9 cellular contexts compared by ENCODE assay signal in genomic region chr3:125051205-125051604, GRCh38. TPM values are rescaled to one million over a fixed set of nuclear protein-coding genes. Genes with fewer than 3 reads are reported as not detected.
A peak's percentile ranks its signal among the peaks of the same experiment; 100 is the strongest.
DNase-seq lines count a peak whose midpoint lies in the region; ATAC-seq and TF ChIP-seq lines count a peak whose summit lies in the region.
"Had no signal": no experiment of that assay in that cellular context is flagged by ENCODE, and none has a peak within 500 bp of the region (broad histone marks: within the 10 kb centered on the region; RNA-seq: fewer than 3 reads in every experiment).

No MANE protein-coding gene starts in this region.

- H3K9ac ChIP-seq in Loucy (ENCODE audit: low read depth, low read length, poor library complexity, severe bottlenecking) = peak overlapping the region; percentile 20

- POLR2A ChIA-PET in BJ (lab: Charles Lee) = no interaction called here

- H3K9me2 ChIP-seq in Loucy (replicated peaks; ENCODE audit: low read depth, low read length) = no peaks in the 10 kb centered on the region

- H3K27ac ChIP-seq in effector memory CD4-positive, alpha-beta T cell (ENCODE audit: insufficient read depth, low read length, poor library complexity, severe bottlenecking) = peak overlapping the region; percentile 78
- H3K27ac ChIP-seq in ovary = peak overlapping the region in 1 of 2 donors; percentile 95

- H3K79me2 ChIP-seq in Loucy (ENCODE audit: insufficient read depth, low read length) = peaks cover 28% of the 10 kb centered on the region; the same call in 1 of the 2 replicates

- H3K4me1 ChIP-seq in Loucy (ENCODE audit: insufficient read depth, low read length, poor library complexity, severe bottlenecking) (peaks cover 39% of the 10 kb centered on the region), ovary (ENCODE audit: insufficient read depth) (peaks cover 15% of the 10 kb centered on the region)
- peaks cover 34% of the 10 kb centered on the region for H3K4me1 ChIP-seq in effector memory CD4-positive, alpha-beta T cell (ENCODE audit: control insufficient read depth, insufficient read depth, low read length, poor library complexity, severe bottlenecking)

- ATAC-seq in left colon = no peak

- peaks cover 16% of the 10 kb centered on the region for H3F3A ChIP-seq in Loucy (ENCODE audit: low read depth)

- CTCF ChIA-PET in BJ (lab: Yijun Ruan, JAX) = no interaction called here

- H3K27me3 Mint-ChIP-seq in osteocyte (ENCODE audit: unreplicated experiment) = no peaks in the 10 kb centered on the region

- TF ChIP-seq EP300 in ovary (IDR thresholded peaks at IDR 0.05) = no peak

- H3K4me3 ChIP-seq in BJ (ENCODE audit: low read depth, low read length) = peak overlapping the region; percentile 80
- peak overlapping the region; percentile 81 for H3K4me3 ChIP-seq in Loucy (ENCODE audit: low read length, poor library complexity, severe bottlenecking)
- H3K4me3 ChIP-seq in effector memory CD4-positive, alpha-beta T cell (ENCODE audit: insufficient read depth, low read depth, low read length, poor library complexity, severe bottlenecking) = peak overlapping the region; percentile 43
- H3K4me3 ChIP-seq in ovary = no peak overlapping the region

- H3K9me3 ChIP-seq in Loucy (ENCODE audit: insufficient read depth, low read depth, low read length) (no peaks in the 10 kb centered on the region), ovary (no peaks in the 10 kb centered on the region)
- H3K9me3 ChIP-seq in effector memory CD4-positive, alpha-beta T cell (ENCODE audit: control insufficient read depth, low read length) = no peaks in the 10 kb centered on the region

- peak overlapping the region; percentile 91 for H3K4me3 Mint-ChIP-seq in osteocyte (ENCODE audit: unreplicated experiment)

- H3K36me3 Mint-ChIP-seq in osteocyte (ENCODE audit: unreplicated experiment) = peaks cover 15% of the 10 kb centered on the region

- no peak overlapping the region for H2AFZ ChIP-seq in Loucy (ENCODE audit: low read length)

- no peak for TF ChIP-seq POLR2A in ovary (IDR thresholded peaks at IDR 0.05)

- no peak for DNase-seq in BJ (ENCODE audit: low read depth)
- no peak for DNase-seq in effector memory CD4-positive, alpha-beta T cell
- no peak for DNase-seq in osteocyte (ENCODE audit: extremely low spot score, unreplicated experiment)
- DNase-seq in left colon = no peak
- DNase-seq in ACHN = no peak
- no peak for DNase-seq in ovary
- no peak for DNase-seq in activated gamma-delta T cell treated with Interleukin-2 at 50 U/mL for 16 hours
- DNase-seq: NCI-H1930 had no signal

- peaks cover 17% of the 10 kb centered on the region for H4K20me1 ChIP-seq in Loucy (ENCODE audit: insufficient read depth, low read length, poor library complexity, severe bottlenecking)

- H3K27me3 ChIP-seq in BJ (ENCODE audit: control insufficient read depth, insufficient read depth, low read length) (no peaks in the 10 kb centered on the region), Loucy (ENCODE audit: insufficient read depth, low read length, poor library complexity, severe bottlenecking) (no peaks in the 10 kb centered on the region), ovary (no peaks in the 10 kb centered on the region)
- no peaks in the 10 kb centered on the region for H3K27me3 ChIP-seq in effector memory CD4-positive, alpha-beta T cell (replicated peaks; ENCODE audit: control insufficient read depth, insufficient read depth, low read length, poor library complexity, severe bottlenecking)

- TF ChIP-seq CTCF in BJ (IDR thresholded peaks at IDR 0.05; ENCODE audit: insufficient read depth, low read depth, low read length) (no peak), Loucy (conservative IDR thresholded peaks at IDR 0.05; ENCODE audit: low read length) (no peak), osteocyte (IDR thresholded peaks at IDR 0.05) (no peak), ovary (IDR thresholded peaks at IDR 0.05) (no peak)

- H3K36me3 ChIP-seq in BJ (ENCODE audit: control insufficient read depth, insufficient read depth, low read length) = peaks cover 21% of the 10 kb centered on the region
- no peaks in the 10 kb centered on the region for H3K36me3 ChIP-seq in Loucy (ENCODE audit: insufficient read depth, low read length)
- no peaks in the 10 kb centered on the region for H3K36me3 ChIP-seq in effector memory CD4-positive, alpha-beta T cell (ENCODE audit: control insufficient read depth, insufficient read depth, low read length)
- H3K36me3 ChIP-seq in ovary = no peaks in the 10 kb centered on the region

- intact Hi-C loops in left colon (cut with DNase I, micrococcal nuclease) (no loop called here), ovary (cut with DNase I) (loop anchor here in 1 of 4 donors (10.0 kb wide), 1 partner anchor 94 kb away; no protein-coding TSS in a partner anchor)

- H3K4me2 ChIP-seq in Loucy (ENCODE audit: low read depth, low read length, poor library complexity, severe bottlenecking) = peak overlapping the region; percentile 84

- no peaks in the 10 kb centered on the region for H3K9me3 Mint-ChIP-seq in osteocyte (ENCODE audit: unreplicated experiment)

- H3K4me1 Mint-ChIP-seq in osteocyte (ENCODE audit: unreplicated experiment) = peaks cover 73% of the 10 kb centered on the region

- WGBS in ovary, 3 donors = 65% methylated on average over 7 of the region's 7 CpGs

- H3K27ac Mint-ChIP-seq in osteocyte (ENCODE audit: unreplicated experiment) = peak overlapping the region; percentile 92

- in situ Hi-C loops in ACHN (cut with HindIII; ENCODE audit: low pct_ligation_motif_present, low pct_unique_long_range_greater_than_20kb, low sequenced_read_pairs) = no loop called here

RNA-seq across cellular contexts. Expression of gene HEG1, which starts 4.6 kb away (rescaled TPM):
- polyA plus RNA-seq in BJ (2011; rRNA removed) (83.4 and 94.7 TPM in 2 replicates), ovary (10 to 100 TPM; 12.2 to 64.7 TPM)
- 121 and 208 TPM in 2 replicates for polyA minus RNA-seq in BJ (2011; rRNA and poly(A)+ RNA removed)
- total RNA-seq in osteocyte (123 and 129 TPM in 2 replicates), left colon (10 to 100 TPM in 1 of 2 donors, 1 to 10 TPM in 1; 9.8 to 17.4 TPM), ovary (10 to 100 TPM; 17.4 to 54.7 (median 35.6) TPM)
